ENCODE assay signal across 8 cellular contexts in the genomic region with DNA sequence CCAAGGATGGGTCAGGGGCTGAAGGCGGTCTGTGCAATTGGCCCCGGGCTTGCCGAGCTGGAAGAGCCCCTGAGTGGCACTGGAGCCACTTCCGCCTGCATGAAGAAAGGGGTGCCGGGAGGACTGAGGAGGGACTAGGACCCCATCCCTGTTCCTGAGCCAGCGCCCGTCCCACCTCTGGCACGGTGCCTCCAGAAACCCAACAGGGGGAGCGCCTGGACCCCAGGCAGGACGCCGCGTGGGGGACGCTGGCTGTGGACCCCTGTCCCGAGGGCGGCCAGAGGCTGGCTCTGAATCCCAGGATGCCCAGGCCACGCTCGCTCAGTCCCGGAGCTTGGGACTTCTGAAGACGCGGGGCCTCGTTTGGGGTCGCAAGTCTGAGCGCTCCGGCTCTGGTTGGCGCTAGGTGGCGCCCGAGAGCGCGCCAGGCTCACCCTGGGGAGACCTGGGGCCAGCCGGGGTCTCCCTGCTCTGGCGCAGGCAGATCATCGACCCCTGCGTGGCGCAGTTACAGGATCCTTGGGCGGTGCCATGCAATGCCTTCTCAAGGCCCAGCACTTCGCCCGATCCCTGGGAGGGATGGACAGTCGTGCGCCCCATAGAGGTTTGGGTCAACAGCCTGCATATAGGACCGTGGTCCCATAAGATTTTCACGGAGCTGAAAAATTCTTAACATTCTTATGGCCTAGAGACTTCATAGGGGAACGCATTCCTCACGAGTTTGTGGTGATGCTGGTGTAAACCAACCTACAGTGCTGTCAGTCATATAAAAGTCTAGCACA.
DNase-seq lines count a peak whose midpoint lies in the region; ATAC-seq and TF ChIP-seq lines count a peak whose summit lies in the region.

No MANE protein-coding gene starts in this region.

- ATAC-seq in GM21423 (IDR thresholded peaks at IDR 0.05; ENCODE audit: unreplicated experiment) (no peak), GM18519 (IDR thresholded peaks at IDR 0.05; ENCODE audit: low FRiP score, unreplicated experiment) (no peak)

- DNase-seq in EL: peak; percentile 96
- peak; percentile 35 to 52 (median 44) for DNase-seq in activated CD4-positive, CD25-positive, alpha-beta regulatory T cell (lab: John Stamatoyannopoulos, UW)
- peak; percentile 49 for DNase-seq in central memory CD4-positive, alpha-beta T cell
- DNase-seq in kidney tubule cell (ENCODE audit: low spot score): peak; percentile 50
- DNase-seq in stimulated activated CD4-positive, alpha-beta T cell treated with anti-CD3 and anti-CD28 coated beads, Interleukin-2, amount 100 ng/mL, for 4 hours (ENCODE audit: low read depth): peak; percentile 48

- TF ChIP-seq CTCF in LNCAP (IDR thresholded peaks at IDR 0.05): peak; percentile 99

Comparison
In these comparisons a context has a peak if more than half of its experiments do, and no peak if none do; other contexts are left out.
1. DNase-seq: peak in every context shown above with its lines; median percentile 96 in EL; 50 in kidney tubule cell; 49 in central memory CD4-positive, alpha-beta T cell; 48 in stimulated activated CD4-positive, alpha-beta T cell treated with anti-CD3 and anti-CD28 coated beads, Interleukin-2, amount 100 ng/mL, for 4 hours; 44 in activated CD4-positive, CD25-positive, alpha-beta regulatory T cell.